ENCODE assay signal across 25 cellular contexts in the genomic region with DNA sequence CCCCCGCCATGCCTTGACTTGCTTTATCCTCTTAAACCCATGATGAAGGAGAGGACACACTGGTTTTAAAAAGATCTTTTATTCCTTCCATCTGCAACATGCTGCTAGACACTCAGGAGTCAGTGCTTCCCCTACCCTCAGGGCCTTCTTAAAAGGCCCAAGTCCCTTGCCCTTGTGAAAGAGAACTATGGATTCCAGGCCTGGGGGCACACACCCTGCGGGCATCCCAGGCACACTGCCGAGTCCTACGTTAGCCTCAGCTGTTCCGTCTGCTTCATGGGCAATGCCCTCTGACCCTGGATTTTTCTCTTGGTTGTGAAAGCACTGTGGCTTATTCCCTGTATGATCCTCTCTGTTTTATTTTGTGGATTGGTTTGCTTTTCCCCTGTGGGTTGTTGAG. TPM values are rescaled to one million over a fixed set of nuclear protein-coding genes. Genes with fewer than 3 reads are reported as not detected.
DNase-seq lines count a peak whose midpoint lies in the region; ATAC-seq, FAIRE-seq and TF ChIP-seq lines count a peak whose summit lies in the region.
"Had no signal": no experiment of that assay in that cellular context is flagged by ENCODE, and none has a peak within 500 bp of the region (broad histone marks: within the 10 kb centered on the region; RNA-seq: fewer than 3 reads in every experiment).

No MANE protein-coding gene starts in this region.

- no peaks in the 10 kb centered on the region for H3K79me2 ChIP-seq in neural progenitor cell (ENCODE audit: low read depth)

- H3K9me3 ChIP-seq in neural progenitor cell (ENCODE audit: low read depth) = no peaks in the 10 kb centered on the region
- H3K9me3 ChIP-seq: BE2C had no signal

- H3K27ac Mint-ChIP-seq in activated T-cell treated with anti-CD3 and anti-CD28 coated beads, Interleukin-2, amount 50 U/mL, for 24 hours = peak overlapping the region; percentile 27
- peak overlapping the region; percentile 25 to 27 for H3K27ac Mint-ChIP-seq in effector memory CD8-positive, alpha-beta T cell
- H3K27ac Mint-ChIP-seq in neural progenitor cell = peak overlapping the region; percentile 64

- FAIRE-seq in HTR-8/SVneo (lab: Jason Lieb, UNC) = peak; percentile 40
- FAIRE-seq: GM12892, GM19239, H54 had no signal

- no peak overlapping the region for H3K9ac ChIP-seq in neural progenitor cell
- H3K9ac ChIP-seq: KMS-11 had no signal

- H3K36me3 Mint-ChIP-seq in activated T-cell treated with anti-CD3 and anti-CD28 coated beads, Interleukin-2, amount 50 U/mL, for 24 hours (ENCODE audit: low read depth) = peaks cover 83% of the 10 kb centered on the region
- peaks cover 51% of the 10 kb centered on the region for H3K36me3 Mint-ChIP-seq in effector memory CD8-positive, alpha-beta T cell (ENCODE audit: insufficient read depth)
- peaks cover 26% of the 10 kb centered on the region for H3K36me3 Mint-ChIP-seq in neural progenitor cell

- ATAC-seq in effector memory CD8-positive, alpha-beta T cell (replicated peaks) = no peak
- no peak for ATAC-seq in GM21526 (IDR thresholded peaks at IDR 0.05; ENCODE audit: low FRiP score, unreplicated experiment)

- no peaks in the 10 kb centered on the region for H3K36me3 ChIP-seq in neural progenitor cell

- H3K4me3 Mint-ChIP-seq in activated T-cell treated with anti-CD3 and anti-CD28 coated beads, Interleukin-2, amount 50 U/mL, for 24 hours = no peak overlapping the region
- no peak overlapping the region for H3K4me3 Mint-ChIP-seq in effector memory CD8-positive, alpha-beta T cell
- no peak overlapping the region for H3K4me3 Mint-ChIP-seq in neural progenitor cell

- no peaks in the 10 kb centered on the region for H3K4me1 Mint-ChIP-seq in activated T-cell treated with anti-CD3 and anti-CD28 coated beads, Interleukin-2, amount 50 U/mL, for 24 hours (ENCODE audit: low read depth)
- peaks cover 3 to 5% of the 10 kb centered on the region in 2 donors for H3K4me1 Mint-ChIP-seq in effector memory CD8-positive, alpha-beta T cell (ENCODE audit: low read depth in 2 of 2)
- peaks cover 20% of the 10 kb centered on the region for H3K4me1 Mint-ChIP-seq in neural progenitor cell

- H3K27me3 ChIP-seq in neural progenitor cell = no peaks in the 10 kb centered on the region
- H3K27me3 ChIP-seq: BE2C had no signal

- TF ChIP-seq CTCF in neural progenitor cell (IDR thresholded peaks at IDR 0.05) = no peak

- H3K4me3 ChIP-seq in neural progenitor cell = no peak overlapping the region

- H3F3A ChIP-seq in neural progenitor cell (ENCODE audit: low read depth) = no peaks in the 10 kb centered on the region

- no peak overlapping the region for H3K27ac ChIP-seq in neural progenitor cell
- H3K27ac ChIP-seq: KMS-11 had no signal

- no peak overlapping the region for H3K4me2 ChIP-seq in neural progenitor cell
- H3K4me2 ChIP-seq: KMS-11 had no signal

- H4K20me1 ChIP-seq in neural progenitor cell (ENCODE audit: low read depth) = no peaks in the 10 kb centered on the region

- H3K27me3 Mint-ChIP-seq in activated T-cell treated with anti-CD3 and anti-CD28 coated beads, Interleukin-2, amount 50 U/mL, for 24 hours = no peaks in the 10 kb centered on the region
- H3K27me3 Mint-ChIP-seq in effector memory CD8-positive, alpha-beta T cell = no peaks in the 10 kb centered on the region
- peaks cover 3% of the 10 kb centered on the region for H3K27me3 Mint-ChIP-seq in neural progenitor cell (ENCODE audit: insufficient read depth, low read depth)

- no peaks in the 10 kb centered on the region for H3K9me3 Mint-ChIP-seq in activated T-cell treated with anti-CD3 and anti-CD28 coated beads, Interleukin-2, amount 50 U/mL, for 24 hours
- no peaks in the 10 kb centered on the region for H3K9me3 Mint-ChIP-seq in effector memory CD8-positive, alpha-beta T cell
- H3K9me3 Mint-ChIP-seq in neural progenitor cell = no peaks in the 10 kb centered on the region

- DNase-seq in activated T-cell treated with anti-CD3 and anti-CD28 coated beads, Interleukin-2, amount 50 U/mL, for 24 hours = no peak
- no peak for DNase-seq in activated T-cell treated with anti-CD3 and anti-CD28 coated beads, Interleukin-2, amount 50 U/mL, for 48 hours
- DNase-seq in HTR-8/SVneo (ENCODE audit: insufficient read length, low spot score) (no peak), neural progenitor cell (ENCODE audit: low spot score) (no peak)
- DNase-seq in effector memory CD8-positive, alpha-beta T cell = no peak
- DNase-seq in effector CD8-positive, alpha-beta T cell (lab: John Stamatoyannopoulos, UW) = no peak
- no peak for DNase-seq in activated CD4-positive, alpha-beta T cell treated with anti-CD3 and anti-CD28 coated beads, Interleukin-2, amount 50 U/mL, for 4 hours
- DNase-seq: 8988T, ACHN, BE2C, DMS153, DND-41, IMR-90, MM.1S, NCI-H1694, NCI-H2029 treated with DMSO at 0.1 percent for 48 hours, NCI-H446 treated with DMSO at 0.1 percent for 48 hours, NCI-H526 treated with DMSO at 0.1 percent for 48 hours, RPMI8226, SHP77 had no signal

- no peak overlapping the region for H2AFZ ChIP-seq in neural progenitor cell (replicated peaks)

- H3K4me1 ChIP-seq in neural progenitor cell = no peaks in the 10 kb centered on the region
- H3K4me1 ChIP-seq: BE2C had no signal

RNA-seq across cellular contexts. Expression of gene KLC2, which starts 24.2 kb away (rescaled TPM):
- total RNA-seq in neural progenitor cell (ENCODE audit: low replicate concordance) = 10.6 and 38.2 TPM in 2 replicates

RNA-seq across cellular contexts. Expression of gene RAB1B, which starts 35.1 kb away (rescaled TPM):
- 54.0 and 85.5 TPM in 2 replicates for total RNA-seq in neural progenitor cell (ENCODE audit: low replicate concordance)

RNA-seq across cellular contexts. Expression of gene CNIH2, which starts 44.7 kb away (rescaled TPM):
- total RNA-seq in neural progenitor cell (ENCODE audit: low replicate concordance) = 5.6 and 5.7 TPM in 2 replicates

RNA-seq across cellular contexts. Expression of gene YIF1A, which starts 55.6 kb away (rescaled TPM):
- total RNA-seq in neural progenitor cell (ENCODE audit: low replicate concordance) = 19.0 and 41.0 TPM in 2 replicates

RNA-seq across cellular contexts. Expression of gene TMEM151A, which starts 58.4 kb away (rescaled TPM):
- total RNA-seq in neural progenitor cell (ENCODE audit: low replicate concordance) = 0.03 TPM in 1 of 2 replicates, not detected in the other
- total RNA-seq: IMR-90 had no signal
